ENCODE assay signal across 30 cellular contexts in genomic region chr7:88253640-88254039, GRCh38. TPM values are rescaled to one million over a fixed set of nuclear protein-coding genes. Genes with fewer than 3 reads are reported as not detected.
"Had no signal": no experiment of that assay in that cellular context is flagged by ENCODE, and none has a peak within 500 bp of the region (broad histone marks: within the 10 kb centered on the region; RNA-seq: fewer than 3 reads in every experiment).

No MANE protein-coding gene starts in this region.

- H3K27me3 Mint-ChIP-seq: progenitor cell of endocrine pancreas had no signal

- H3K4me3 ChIP-seq: left lung, lung, mucosa of descending colon, ovary, right atrium auricular region, right lobe of liver, smooth muscle cell, tibial nerve, vagina had no signal

- H3K4me3 Mint-ChIP-seq: immature natural killer cell; memory B cell; naive thymus-derived CD4-positive, alpha-beta T cell; natural killer cell treated with Interleukin-12 subunit alpha and Interleukin-12 subunit beta and Interleukin-15 and Interleukin-18, amount 100 ng/mL, for 72 hours; stimulated activated memory B cell treated with anti-CD40 and anti-IgM and Interleukin-4, amounts not matched to agents 10 μg/mL and 1 μg/mL and 100 μg/mL, for 72 hours; stimulated activated naive CD8-positive, alpha-beta T cell treated with anti-CD3 and anti-CD28 coated beads, Interleukin-15, amount 100 ng/mL, for 72 hours; type B pancreatic cell had no signal

- H3K27ac ChIP-seq: left lung, ovary, right atrium auricular region, right lobe of liver, tibial nerve, vagina had no signal

- H3K36me3 ChIP-seq: left lung, ovary, right atrium auricular region, right lobe of liver, tibial nerve, vagina had no signal

- FAIRE-seq: islet of Langerhans, kidney had no signal

- ATAC-seq: left colon; left lung; mucosa of descending colon; naive thymus-derived CD4-positive, alpha-beta T cell; natural killer cell treated with Interleukin-12 subunit alpha and Interleukin-12 subunit beta and Interleukin-15 and Interleukin-18, amount 100 ng/mL, for 72 hours; right lobe of liver; stimulated activated memory B cell treated with anti-CD40 and anti-IgM and Interleukin-4, amounts not matched to agents 10 μg/mL and 1 μg/mL and 100 μg/mL, for 72 hours; stimulated activated naive CD8-positive, alpha-beta T cell treated with anti-CD3 and anti-CD28 coated beads, Interleukin-15, amount 100 ng/mL, for 72 hours had no signal

- H3K27ac Mint-ChIP-seq: immature natural killer cell; memory B cell; naive thymus-derived CD4-positive, alpha-beta T cell; natural killer cell treated with Interleukin-12 subunit alpha and Interleukin-12 subunit beta and Interleukin-15 and Interleukin-18, amount 100 ng/mL, for 72 hours; progenitor cell of endocrine pancreas; stimulated activated memory B cell treated with anti-CD40 and anti-IgM and Interleukin-4, amounts not matched to agents 10 μg/mL and 1 μg/mL and 100 μg/mL, for 72 hours; stimulated activated naive CD8-positive, alpha-beta T cell treated with anti-CD3 and anti-CD28 coated beads, Interleukin-15, amount 100 ng/mL, for 72 hours; type B pancreatic cell had no signal

- H3K36me3 Mint-ChIP-seq: memory B cell, type B pancreatic cell had no signal

- H3K4me1 ChIP-seq: right atrium auricular region, right lobe of liver, tibial nerve, vagina had no signal

- DNase-seq: hypothalamus; immature natural killer cell; kidney; left colon; left lung; midbrain; mucosa of descending colon; naive thymus-derived CD4-positive, alpha-beta T cell; ovary; right lobe of liver; stimulated activated CD4-positive, alpha-beta T cell treated with anti-CD3 and anti-CD28 coated beads, Interleukin-1b, Interleukin-23, amount 100 ng/mL, for 48 hours; stimulated activated CD4-positive, alpha-beta T cell treated with anti-CD3 and anti-CD28 coated beads, Interleukin-2, amount 100 ng/mL, for 48 hours; stimulated activated CD4-positive, alpha-beta T cell treated with anti-CD3 and anti-CD28 coated beads, Interleukin-4, amount 100 ng/mL, for 4 hours; stimulated activated CD8-positive, alpha-beta memory T cell treated with anti-CD3 and anti-CD28 coated beads, Interleukin-4, amount 100 ng/mL, for 48 hours; stimulated activated naive CD4-positive, alpha-beta T cell treated with Interleukin-2 at 50 U/mL for 16 hours; stimulated activated naive CD8-positive, alpha-beta T cell treated with anti-CD3 and anti-CD28 coated beads, Interleukin-15, amount 100 ng/mL, for 72 hours; substantia nigra had no signal

- H3K4me1 Mint-ChIP-seq: immature natural killer cell; memory B cell; naive thymus-derived CD4-positive, alpha-beta T cell; stimulated activated memory B cell treated with anti-CD40 and anti-IgM and Interleukin-4, amounts not matched to agents 10 μg/mL and 1 μg/mL and 100 μg/mL, for 72 hours; stimulated activated naive CD8-positive, alpha-beta T cell treated with anti-CD3 and anti-CD28 coated beads, Interleukin-15, amount 100 ng/mL, for 72 hours had no signal

- H3K4me2 ChIP-seq: smooth muscle cell had no signal

- H3K27me3 ChIP-seq: left lung, ovary, right atrium auricular region, right lobe of liver, tibial nerve, vagina had no signal

RNA-seq across cellular contexts. Expression of gene STEAP4, which starts 53.1 kb away (rescaled TPM):
- total RNA-seq: natural killer cell treated with Interleukin-12 subunit alpha and Interleukin-12 subunit beta and Interleukin-15 and Interleukin-18, amount 100 ng/mL, for 72 hours; progenitor cell of endocrine pancreas; pulmonary artery endothelial cell had no signal
- polyA plus RNA-seq: immature natural killer cell; naive thymus-derived CD4-positive, alpha-beta T cell; neural cell; smooth muscle cell had no signal
